In the genomic region with DNA sequence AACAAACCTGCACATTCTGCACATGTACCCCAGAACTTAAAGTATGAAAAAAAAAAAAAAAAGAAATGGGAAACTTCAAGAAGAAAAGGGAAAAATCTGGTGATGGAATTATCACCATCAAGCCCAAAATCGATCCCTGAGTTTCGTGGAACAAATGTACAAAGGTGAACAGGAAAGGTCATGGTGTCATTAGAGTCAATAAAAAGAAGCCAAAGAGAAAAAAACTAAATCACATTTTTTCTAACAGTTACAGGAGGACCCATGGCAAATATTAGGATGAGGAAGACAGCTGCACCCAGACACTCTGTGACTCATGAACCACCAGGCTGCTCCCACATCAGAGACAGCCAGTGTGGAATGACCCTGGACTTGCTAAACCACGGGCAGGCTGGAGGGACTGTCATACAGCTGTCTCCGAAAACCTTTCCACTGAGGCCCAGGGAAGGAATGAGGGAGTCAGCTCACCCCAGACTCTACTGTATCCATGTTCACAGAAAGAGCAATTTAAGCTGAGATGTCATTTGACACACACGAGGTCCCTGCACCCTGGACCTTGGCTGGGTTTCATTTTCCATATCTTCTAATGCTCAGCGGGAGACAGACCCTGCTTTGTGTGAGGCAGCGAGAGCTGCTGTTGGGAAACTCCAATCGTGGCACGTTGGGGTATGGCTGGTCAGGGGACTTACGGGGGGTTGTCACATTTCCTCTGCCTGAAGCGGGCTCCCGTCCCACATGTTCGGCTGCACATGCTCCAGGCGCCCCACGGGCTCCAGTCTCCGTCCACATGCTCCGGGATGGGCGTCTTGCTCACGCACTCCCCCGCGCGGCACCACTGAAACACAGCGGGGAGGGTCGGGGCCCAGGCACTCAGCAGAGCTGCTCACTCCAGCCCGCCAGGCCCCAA, we compare ENCODE assay signal across 1 cellular context.
TF ChIP-seq lines count a peak whose summit lies in the region.

No MANE protein-coding gene starts in this region.

TF ChIP-seq in HepG2, 621 proteins besides CTCF, POLR2A, EP300 and RAD21 (continued from another document):
- TF ChIP-seq, protein P1, sequence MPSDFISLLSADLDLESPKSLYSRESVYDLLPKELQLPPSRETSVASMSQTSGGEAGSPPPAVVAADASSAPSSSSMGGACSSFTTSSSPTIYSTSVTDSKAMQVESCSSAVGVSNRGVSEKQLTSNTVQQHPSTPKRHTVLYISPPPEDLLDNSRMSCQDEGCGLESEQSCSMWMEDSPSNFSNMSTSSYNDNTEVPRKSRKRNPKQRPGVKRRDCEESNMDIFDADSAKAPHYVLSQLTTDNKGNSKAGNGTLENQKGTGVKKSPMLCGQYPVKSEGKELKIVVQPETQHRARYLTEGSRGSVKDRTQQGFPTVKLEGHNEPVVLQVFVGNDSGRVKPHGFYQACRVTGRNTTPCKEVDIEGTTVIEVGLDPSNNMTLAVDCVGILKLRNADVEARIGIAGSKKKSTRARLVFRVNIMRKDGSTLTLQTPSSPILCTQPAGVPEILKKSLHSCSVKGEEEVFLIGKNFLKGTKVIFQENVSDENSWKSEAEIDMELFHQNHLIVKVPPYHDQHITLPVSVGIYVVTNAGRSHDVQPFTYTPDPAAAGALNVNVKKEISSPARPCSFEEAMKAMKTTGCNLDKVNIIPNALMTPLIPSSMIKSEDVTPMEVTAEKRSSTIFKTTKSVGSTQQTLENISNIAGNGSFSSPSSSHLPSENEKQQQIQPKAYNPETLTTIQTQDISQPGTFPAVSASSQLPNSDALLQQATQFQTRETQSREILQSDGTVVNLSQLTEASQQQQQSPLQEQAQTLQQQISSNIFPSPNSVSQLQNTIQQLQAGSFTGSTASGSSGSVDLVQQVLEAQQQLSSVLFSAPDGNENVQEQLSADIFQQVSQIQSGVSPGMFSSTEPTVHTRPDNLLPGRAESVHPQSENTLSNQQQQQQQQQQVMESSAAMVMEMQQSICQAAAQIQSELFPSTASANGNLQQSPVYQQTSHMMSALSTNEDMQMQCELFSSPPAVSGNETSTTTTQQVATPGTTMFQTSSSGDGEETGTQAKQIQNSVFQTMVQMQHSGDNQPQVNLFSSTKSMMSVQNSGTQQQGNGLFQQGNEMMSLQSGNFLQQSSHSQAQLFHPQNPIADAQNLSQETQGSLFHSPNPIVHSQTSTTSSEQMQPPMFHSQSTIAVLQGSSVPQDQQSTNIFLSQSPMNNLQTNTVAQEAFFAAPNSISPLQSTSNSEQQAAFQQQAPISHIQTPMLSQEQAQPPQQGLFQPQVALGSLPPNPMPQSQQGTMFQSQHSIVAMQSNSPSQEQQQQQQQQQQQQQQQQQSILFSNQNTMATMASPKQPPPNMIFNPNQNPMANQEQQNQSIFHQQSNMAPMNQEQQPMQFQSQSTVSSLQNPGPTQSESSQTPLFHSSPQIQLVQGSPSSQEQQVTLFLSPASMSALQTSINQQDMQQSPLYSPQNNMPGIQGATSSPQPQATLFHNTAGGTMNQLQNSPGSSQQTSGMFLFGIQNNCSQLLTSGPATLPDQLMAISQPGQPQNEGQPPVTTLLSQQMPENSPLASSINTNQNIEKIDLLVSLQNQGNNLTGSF (CRISPR knock-in tag; IDR thresholded peaks at IDR 0.05): peak; percentile 60; the same call in 1 of the 2 replicates
- TF ChIP-seq ZNF543 (CRISPR knock-in tag; IDR thresholded peaks at IDR 0.05): peak; percentile 64; the same call in 1 of the 2 replicates
- peak; percentile 45; the same call in 1 of the 2 replicates for TF ChIP-seq FOSL2 (CRISPR knock-in tag; IDR thresholded peaks at IDR 0.05)
- TF ChIP-seq HDAC1 (CRISPR knock-in tag; IDR thresholded peaks at IDR 0.05): 0 out of 2 replicates have a peak, but pooled peaks have one; percentile 5
- TF ChIP-seq, protein P2, sequence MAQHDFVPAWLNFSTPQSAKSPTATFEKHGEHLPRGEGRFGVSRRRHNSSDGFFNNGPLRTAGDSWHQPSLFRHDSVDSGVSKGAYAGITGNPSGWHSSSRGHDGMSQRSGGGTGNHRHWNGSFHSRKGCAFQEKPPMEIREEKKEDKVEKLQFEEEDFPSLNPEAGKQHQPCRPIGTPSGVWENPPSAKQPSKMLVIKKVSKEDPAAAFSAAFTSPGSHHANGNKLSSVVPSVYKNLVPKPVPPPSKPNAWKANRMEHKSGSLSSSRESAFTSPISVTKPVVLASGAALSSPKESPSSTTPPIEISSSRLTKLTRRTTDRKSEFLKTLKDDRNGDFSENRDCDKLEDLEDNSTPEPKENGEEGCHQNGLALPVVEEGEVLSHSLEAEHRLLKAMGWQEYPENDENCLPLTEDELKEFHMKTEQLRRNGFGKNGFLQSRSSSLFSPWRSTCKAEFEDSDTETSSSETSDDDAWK (CRISPR knock-in tag; IDR thresholded peaks at IDR 0.05): no peak
- TF ChIP-seq NR3C1 (CRISPR knock-in tag; IDR thresholded peaks at IDR 0.05): no peak
- TF ChIP-seq PHF21A (CRISPR knock-in tag; IDR thresholded peaks at IDR 0.05): no peak; the same call in 1 of the 2 replicates
- TF ChIP-seq TEAD3 (CRISPR knock-in tag; optimal IDR thresholded peaks at IDR 0.05; ENCODE audit: borderline replicate concordance): no peak
- no peak for TF ChIP-seq ZNF670 (CRISPR knock-in tag; IDR thresholded peaks at IDR 0.05; ENCODE audit: borderline replicate concordance)
- TF ChIP-seq, protein P3, sequence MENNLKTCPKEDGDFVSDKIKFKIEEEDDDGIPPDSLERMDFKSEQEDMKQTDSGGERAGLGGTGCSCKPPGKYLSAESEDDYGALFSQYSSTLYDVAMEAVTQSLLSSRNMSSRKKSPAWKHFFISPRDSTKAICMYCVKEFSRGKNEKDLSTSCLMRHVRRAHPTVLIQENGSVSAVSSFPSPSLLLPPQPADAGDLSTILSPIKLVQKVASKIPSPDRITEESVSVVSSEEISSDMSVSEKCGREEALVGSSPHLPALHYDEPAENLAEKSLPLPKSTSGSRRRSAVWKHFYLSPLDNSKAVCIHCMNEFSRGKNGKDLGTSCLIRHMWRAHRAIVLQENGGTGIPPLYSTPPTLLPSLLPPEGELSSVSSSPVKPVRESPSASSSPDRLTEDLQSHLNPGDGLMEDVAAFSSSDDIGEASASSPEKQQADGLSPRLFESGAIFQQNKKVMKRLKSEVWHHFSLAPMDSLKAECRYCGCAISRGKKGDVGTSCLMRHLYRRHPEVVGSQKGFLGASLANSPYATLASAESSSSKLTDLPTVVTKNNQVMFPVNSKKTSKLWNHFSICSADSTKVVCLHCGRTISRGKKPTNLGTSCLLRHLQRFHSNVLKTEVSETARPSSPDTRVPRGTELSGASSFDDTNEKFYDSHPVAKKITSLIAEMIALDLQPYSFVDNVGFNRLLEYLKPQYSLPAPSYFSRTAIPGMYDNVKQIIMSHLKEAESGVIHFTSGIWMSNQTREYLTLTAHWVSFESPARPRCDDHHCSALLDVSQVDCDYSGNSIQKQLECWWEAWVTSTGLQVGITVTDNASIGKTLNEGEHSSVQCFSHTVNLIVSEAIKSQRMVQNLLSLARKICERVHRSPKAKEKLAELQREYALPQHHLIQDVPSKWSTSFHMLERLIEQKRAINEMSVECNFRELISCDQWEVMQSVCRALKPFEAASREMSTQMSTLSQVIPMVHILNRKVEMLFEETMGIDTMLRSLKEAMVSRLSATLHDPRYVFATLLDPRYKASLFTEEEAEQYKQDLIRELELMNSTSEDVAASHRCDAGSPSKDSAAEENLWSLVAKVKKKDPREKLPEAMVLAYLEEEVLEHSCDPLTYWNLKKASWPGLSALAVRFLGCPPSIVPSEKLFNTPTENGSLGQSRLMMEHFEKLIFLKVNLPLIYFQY (CRISPR knock-in tag; IDR thresholded peaks at IDR 0.05; ENCODE audit: borderline replicate concordance): peak; percentile 61; the same call in 1 of the 2 replicates
- TF ChIP-seq ZNF567 (CRISPR knock-in tag; IDR thresholded peaks at IDR 0.05; ENCODE audit: borderline replicate concordance): no peak
- TF ChIP-seq HNRNPLL (IDR thresholded peaks at IDR 0.05; ENCODE audit: low read depth, low read length, poor library complexity, severe bottlenecking): peak; percentile 41
- no peak for TF ChIP-seq ZNF367 (CRISPR knock-in tag; IDR thresholded peaks at IDR 0.05; ENCODE audit: borderline replicate concordance)
- TF ChIP-seq, protein P4, sequence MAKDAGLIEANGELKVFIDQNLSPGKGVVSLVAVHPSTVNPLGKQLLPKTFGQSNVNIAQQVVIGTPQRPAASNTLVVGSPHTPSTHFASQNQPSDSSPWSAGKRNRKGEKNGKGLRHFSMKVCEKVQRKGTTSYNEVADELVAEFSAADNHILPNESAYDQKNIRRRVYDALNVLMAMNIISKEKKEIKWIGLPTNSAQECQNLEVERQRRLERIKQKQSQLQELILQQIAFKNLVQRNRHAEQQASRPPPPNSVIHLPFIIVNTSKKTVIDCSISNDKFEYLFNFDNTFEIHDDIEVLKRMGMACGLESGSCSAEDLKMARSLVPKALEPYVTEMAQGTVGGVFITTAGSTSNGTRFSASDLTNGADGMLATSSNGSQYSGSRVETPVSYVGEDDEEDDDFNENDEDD (CRISPR knock-in tag; IDR thresholded peaks at IDR 0.05; ENCODE audit: borderline replicate concordance): peak; percentile 87
- TF ChIP-seq, protein P5, sequence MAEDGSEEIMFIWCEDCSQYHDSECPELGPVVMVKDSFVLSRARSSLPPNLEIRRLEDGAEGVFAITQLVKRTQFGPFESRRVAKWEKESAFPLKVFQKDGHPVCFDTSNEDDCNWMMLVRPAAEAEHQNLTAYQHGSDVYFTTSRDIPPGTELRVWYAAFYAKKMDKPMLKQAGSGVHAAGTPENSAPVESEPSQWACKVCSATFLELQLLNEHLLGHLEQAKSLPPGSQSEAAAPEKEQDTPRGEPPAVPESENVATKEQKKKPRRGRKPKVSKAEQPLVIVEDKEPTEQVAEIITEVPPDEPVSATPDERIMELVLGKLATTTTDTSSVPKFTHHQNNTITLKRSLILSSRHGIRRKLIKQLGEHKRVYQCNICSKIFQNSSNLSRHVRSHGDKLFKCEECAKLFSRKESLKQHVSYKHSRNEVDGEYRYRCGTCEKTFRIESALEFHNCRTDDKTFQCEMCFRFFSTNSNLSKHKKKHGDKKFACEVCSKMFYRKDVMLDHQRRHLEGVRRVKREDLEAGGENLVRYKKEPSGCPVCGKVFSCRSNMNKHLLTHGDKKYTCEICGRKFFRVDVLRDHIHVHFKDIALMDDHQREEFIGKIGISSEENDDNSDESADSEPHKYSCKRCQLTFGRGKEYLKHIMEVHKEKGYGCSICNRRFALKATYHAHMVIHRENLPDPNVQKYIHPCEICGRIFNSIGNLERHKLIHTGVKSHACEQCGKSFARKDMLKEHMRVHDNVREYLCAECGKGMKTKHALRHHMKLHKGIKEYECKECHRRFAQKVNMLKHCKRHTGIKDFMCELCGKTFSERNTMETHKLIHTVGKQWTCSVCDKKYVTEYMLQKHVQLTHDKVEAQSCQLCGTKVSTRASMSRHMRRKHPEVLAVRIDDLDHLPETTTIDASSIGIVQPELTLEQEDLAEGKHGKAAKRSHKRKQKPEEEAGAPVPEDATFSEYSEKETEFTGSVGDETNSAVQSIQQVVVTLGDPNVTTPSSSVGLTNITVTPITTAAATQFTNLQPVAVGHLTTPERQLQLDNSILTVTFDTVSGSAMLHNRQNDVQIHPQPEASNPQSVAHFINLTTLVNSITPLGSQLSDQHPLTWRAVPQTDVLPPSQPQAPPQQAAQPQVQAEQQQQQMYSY (CRISPR knock-in tag; IDR thresholded peaks at IDR 0.05): peak; percentile 64; the same call in 1 of the 2 replicates
TF ChIP-seq in HepG2: peak in this region for 224.
